1 cellular context compared by ENCODE assay signal in the genomic region with DNA sequence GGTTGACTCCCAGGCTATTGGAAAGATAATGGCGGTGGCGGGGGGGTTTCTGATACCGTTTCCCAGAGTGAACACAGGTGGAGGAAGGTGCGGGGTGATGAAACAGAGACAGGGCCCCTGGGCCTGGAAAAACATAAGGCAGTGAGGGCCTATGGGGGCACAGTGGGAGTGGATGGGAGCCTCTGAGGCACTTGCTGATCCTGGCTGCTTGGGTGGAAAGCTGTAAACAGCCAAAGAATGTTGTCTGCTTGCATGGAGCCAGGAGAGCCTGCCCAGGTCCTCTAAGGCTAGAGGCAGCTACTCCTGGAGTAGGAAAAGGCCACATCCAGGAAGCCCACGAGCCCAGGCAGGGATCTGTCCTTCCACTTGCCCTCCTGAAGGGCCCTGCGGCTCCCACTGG.
TF ChIP-seq lines count a peak whose summit lies in the region.

No MANE protein-coding gene starts in this region.

TF ChIP-seq in HepG2, 621 proteins besides CTCF, POLR2A, EP300 and RAD21:
- no peak for TF ChIP-seq KDM5A (IDR thresholded peaks at IDR 0.05; ENCODE audit: borderline replicate concordance, low read length)
- no peak for TF ChIP-seq ZNF251 (CRISPR knock-in tag; IDR thresholded peaks at IDR 0.05)
- TF ChIP-seq ZBTB7B (CRISPR knock-in tag; IDR thresholded peaks at IDR 0.05) = peak; percentile 12; the same call in 1 of the 2 replicates
- TF ChIP-seq, protein P1, sequence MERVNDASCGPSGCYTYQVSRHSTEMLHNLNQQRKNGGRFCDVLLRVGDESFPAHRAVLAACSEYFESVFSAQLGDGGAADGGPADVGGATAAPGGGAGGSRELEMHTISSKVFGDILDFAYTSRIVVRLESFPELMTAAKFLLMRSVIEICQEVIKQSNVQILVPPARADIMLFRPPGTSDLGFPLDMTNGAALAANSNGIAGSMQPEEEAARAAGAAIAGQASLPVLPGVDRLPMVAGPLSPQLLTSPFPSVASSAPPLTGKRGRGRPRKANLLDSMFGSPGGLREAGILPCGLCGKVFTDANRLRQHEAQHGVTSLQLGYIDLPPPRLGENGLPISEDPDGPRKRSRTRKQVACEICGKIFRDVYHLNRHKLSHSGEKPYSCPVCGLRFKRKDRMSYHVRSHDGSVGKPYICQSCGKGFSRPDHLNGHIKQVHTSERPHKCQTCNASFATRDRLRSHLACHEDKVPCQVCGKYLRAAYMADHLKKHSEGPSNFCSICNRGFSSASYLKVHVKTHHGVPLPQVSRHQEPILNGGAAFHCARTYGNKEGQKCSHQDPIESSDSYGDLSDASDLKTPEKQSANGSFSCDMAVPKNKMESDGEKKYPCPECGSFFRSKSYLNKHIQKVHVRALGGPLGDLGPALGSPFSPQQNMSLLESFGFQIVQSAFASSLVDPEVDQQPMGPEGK (CRISPR knock-in tag; IDR thresholded peaks at IDR 0.05) = peak; percentile 23; the same call in 1 of the 2 replicates
- 0 out of 2 replicates have a peak, but pooled peaks have one; percentile 48 for TF ChIP-seq ZNF740 (CRISPR knock-in tag; IDR thresholded peaks at IDR 0.05)
- TF ChIP-seq, protein P2, sequence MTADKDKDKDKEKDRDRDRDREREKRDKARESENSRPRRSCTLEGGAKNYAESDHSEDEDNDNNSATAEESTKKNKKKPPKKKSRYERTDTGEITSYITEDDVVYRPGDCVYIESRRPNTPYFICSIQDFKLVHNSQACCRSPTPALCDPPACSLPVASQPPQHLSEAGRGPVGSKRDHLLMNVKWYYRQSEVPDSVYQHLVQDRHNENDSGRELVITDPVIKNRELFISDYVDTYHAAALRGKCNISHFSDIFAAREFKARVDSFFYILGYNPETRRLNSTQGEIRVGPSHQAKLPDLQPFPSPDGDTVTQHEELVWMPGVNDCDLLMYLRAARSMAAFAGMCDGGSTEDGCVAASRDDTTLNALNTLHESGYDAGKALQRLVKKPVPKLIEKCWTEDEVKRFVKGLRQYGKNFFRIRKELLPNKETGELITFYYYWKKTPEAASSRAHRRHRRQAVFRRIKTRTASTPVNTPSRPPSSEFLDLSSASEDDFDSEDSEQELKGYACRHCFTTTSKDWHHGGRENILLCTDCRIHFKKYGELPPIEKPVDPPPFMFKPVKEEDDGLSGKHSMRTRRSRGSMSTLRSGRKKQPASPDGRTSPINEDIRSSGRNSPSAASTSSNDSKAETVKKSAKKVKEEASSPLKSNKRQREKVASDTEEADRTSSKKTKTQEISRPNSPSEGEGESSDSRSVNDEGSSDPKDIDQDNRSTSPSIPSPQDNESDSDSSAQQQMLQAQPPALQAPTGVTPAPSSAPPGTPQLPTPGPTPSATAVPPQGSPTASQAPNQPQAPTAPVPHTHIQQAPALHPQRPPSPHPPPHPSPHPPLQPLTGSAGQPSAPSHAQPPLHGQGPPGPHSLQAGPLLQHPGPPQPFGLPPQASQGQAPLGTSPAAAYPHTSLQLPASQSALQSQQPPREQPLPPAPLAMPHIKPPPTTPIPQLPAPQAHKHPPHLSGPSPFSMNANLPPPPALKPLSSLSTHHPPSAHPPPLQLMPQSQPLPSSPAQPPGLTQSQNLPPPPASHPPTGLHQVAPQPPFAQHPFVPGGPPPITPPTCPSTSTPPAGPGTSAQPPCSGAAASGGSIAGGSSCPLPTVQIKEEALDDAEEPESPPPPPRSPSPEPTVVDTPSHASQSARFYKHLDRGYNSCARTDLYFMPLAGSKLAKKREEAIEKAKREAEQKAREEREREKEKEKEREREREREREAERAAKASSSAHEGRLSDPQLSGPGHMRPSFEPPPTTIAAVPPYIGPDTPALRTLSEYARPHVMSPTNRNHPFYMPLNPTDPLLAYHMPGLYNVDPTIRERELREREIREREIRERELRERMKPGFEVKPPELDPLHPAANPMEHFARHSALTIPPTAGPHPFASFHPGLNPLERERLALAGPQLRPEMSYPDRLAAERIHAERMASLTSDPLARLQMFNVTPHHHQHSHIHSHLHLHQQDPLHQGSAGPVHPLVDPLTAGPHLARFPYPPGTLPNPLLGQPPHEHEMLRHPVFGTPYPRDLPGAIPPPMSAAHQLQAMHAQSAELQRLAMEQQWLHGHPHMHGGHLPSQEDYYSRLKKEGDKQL (CRISPR knock-in tag; IDR thresholded peaks at IDR 0.05; ENCODE audit: low read depth) = no peak
